Comparison of ENCODE assay signal across 14 cellular contexts in genomic region chr15:87762110-87762509, GRCh38.
A peak's percentile ranks its signal among the peaks of the same experiment; 100 is the strongest.
DNase-seq lines count a peak whose midpoint lies in the region; ATAC-seq and TF ChIP-seq lines count a peak whose summit lies in the region.
"Had no signal": no experiment of that assay in that cellular context is flagged by ENCODE, and none has a peak within 500 bp of the region (broad histone marks: within the 10 kb centered on the region; RNA-seq: fewer than 3 reads in every experiment).

No MANE protein-coding gene starts in this region.

- peaks cover 27% of the 10 kb centered on the region for H3K4me1 Mint-ChIP-seq in CD14-positive monocyte

- peak overlapping the region; percentile 85 to 97 (median 93) for H3K27ac Mint-ChIP-seq in CD14-positive monocyte
- H3K27ac Mint-ChIP-seq: CD8-positive, alpha-beta memory T cell; T-helper 1 cell treated with Interleukin-12 subunit alpha and Interleukin-12 subunit beta and Interleukin-4 antibody, amounts not matched to agents 30 μg/mL and 1 μg/mL, for 36 hours had no signal

- DNase-seq in CD14-positive monocyte (ENCODE audit: low spot score) (peak; percentile 69), NOMO-1 treated with dmso at 0.1 percent for 144 hours (lab: John Stamatoyannopoulos, UW; ENCODE audit: unreplicated experiment) (peak; percentile 95), left ventricle myocardium superior (no peak), pons (ENCODE audit: low spot score) (no peak), G401 (ENCODE audit: low spot score) (no peak)
- DNase-seq: CD8-positive, alpha-beta memory T cell; dermis blood vessel endothelial cell; NCI-H510A treated with DMSO at 0.1 percent for 48 hours; stimulated activated CD4-positive, alpha-beta T cell treated with anti-CD3 and anti-CD28 coated beads, Interleukin-1b, Interleukin-23, amount 100 ng/mL, for 48 hours had no signal

- H3K4me3 Mint-ChIP-seq in CD14-positive monocyte = peak overlapping the region in 1 of 2 donors; percentile 33
- H3K4me3 Mint-ChIP-seq: CD8-positive, alpha-beta memory T cell; neural crest cell; T-helper 1 cell treated with Interleukin-12 subunit alpha and Interleukin-12 subunit beta and Interleukin-4 antibody, amounts not matched to agents 30 μg/mL and 1 μg/mL, for 36 hours had no signal

- H3K36me3 Mint-ChIP-seq in CD14-positive monocyte = peaks cover 5% of the 10 kb centered on the region in 2 donors
- H3K36me3 Mint-ChIP-seq: CD8-positive, alpha-beta memory T cell had no signal

- TF ChIP-seq CTCF in CD14-positive monocyte (IDR thresholded peaks at IDR 0.05) = no peak

- in situ Hi-C loops in G401 (cut with HindIII; ENCODE audit: low sequenced_read_pairs) = no loop called here

- peak; percentile 81 for ATAC-seq in GM21576 (IDR thresholded peaks at IDR 0.05; ENCODE audit: unreplicated experiment)
- peak; percentile 69 for ATAC-seq in left ventricle myocardium superior
- no peak for ATAC-seq in HG02763 (IDR thresholded peaks at IDR 0.05; ENCODE audit: unreplicated experiment)
- ATAC-seq in GM18498 (IDR thresholded peaks at IDR 0.05; ENCODE audit: unreplicated experiment) = no peak

- H3K9me3 Mint-ChIP-seq in CD14-positive monocyte = peaks cover 0 to 13% (median 7%) of the 10 kb centered on the region in 7 donors
- H3K9me3 Mint-ChIP-seq: neural crest cell had no signal

- intact Hi-C loops in CD14-positive monocyte (cut with micrococcal nuclease) (no loop called here), left ventricle myocardium superior (cut with micrococcal nuclease) (no loop called here)

- peaks cover 0 to 8% (median 0%) of the 10 kb centered on the region in 3 donors for H3K27me3 Mint-ChIP-seq in CD14-positive monocyte (ENCODE audit: low read depth in 3 of 3)

Comparison
In these comparisons a context has a peak if more than half of its experiments do, and no peak if none do; other contexts are left out.
1. DNase-seq: peak in CD14-positive monocyte (single experiment) and NOMO-1 treated with dmso at 0.1 percent for 144 hours (single experiment); none in left ventricle myocardium superior (single experiment), pons (single experiment) and G401 (single experiment).
2. ATAC-seq: peak in GM21576 (single experiment) and left ventricle myocardium superior (single experiment); none in HG02763 (single experiment) and GM18498 (single experiment).